15 cellular contexts compared by ENCODE assay signal in genomic region chr5:107224272-107224671, GRCh38.
DNase-seq lines count a peak whose midpoint lies in the region; ATAC-seq and TF ChIP-seq lines count a peak whose summit lies in the region.
"Had no signal": no experiment of that assay in that cellular context is flagged by ENCODE, and none has a peak within 500 bp of the region (broad histone marks: within the 10 kb centered on the region; RNA-seq: fewer than 3 reads in every experiment).

No MANE protein-coding gene starts in this region.

- no peak overlapping the region for H3K4me3 ChIP-seq in left ventricle myocardium inferior
- H3K4me3 ChIP-seq in fibroblast of villous mesenchyme (ENCODE audit: low read depth, low read length), result no peak overlapping the region
- H3K4me3 ChIP-seq: GM23248 had no signal

- DNase-seq in left ventricle myocardium inferior (no peak), cardiac septum (ENCODE audit: low spot score) (no peak), NCI-H2227 treated with DMSO at 0.1 percent for 48 hours (lab: John Stamatoyannopoulos, UW) (peak; percentile 10), fibroblast of villous mesenchyme (ENCODE audit: low read depth) (peak; percentile 24), NOMO-1 treated with DMSO at 0.1 percent for 48 hours (lab: John Stamatoyannopoulos, UW; ENCODE audit: unreplicated experiment) (no peak)
- DNase-seq in activated CD4-positive, alpha-beta T cell treated with anti-CD3 and anti-CD28 coated beads, Interleukin-2, amount 50 U/mL, for 4 hours, result no peak
- no peak for DNase-seq in natural killer cell treated with Interleukin-12 subunit alpha and Interleukin-12 subunit beta and Interleukin-15 and Interleukin-18, amount 100 ng/mL, for 72 hours (ENCODE audit: low spot score)
- DNase-seq: C1 segment of cervical spinal cord; CD4-positive, alpha-beta T cell; DMS153; DMS79 treated with DMSO at 0.1 percent for 48 hours; EL; GM23248 had no signal

- peaks cover 23 to 35% of the 10 kb centered on the region in 2 donors for H3K27me3 Mint-ChIP-seq in natural killer cell treated with Interleukin-12 subunit alpha and Interleukin-12 subunit beta and Interleukin-15 and Interleukin-18, amount 100 ng/mL, for 72 hours
- H3K27me3 Mint-ChIP-seq: B cell; CD4-positive, alpha-beta T cell had no signal

- no peaks in the 10 kb centered on the region for H3K27me3 ChIP-seq in left ventricle myocardium inferior (ENCODE audit: low read depth)

- no peaks in the 10 kb centered on the region for H3K36me3 ChIP-seq in left ventricle myocardium inferior

- intact Hi-C loops in left ventricle myocardium inferior (cut with micrococcal nuclease) (no loop called here), cardiac septum (cut with DNase I) (loop anchor here (5.0 kb wide), 1 partner anchor 148 kb away; no protein-coding TSS in a partner anchor)

- H3K4me3 Mint-ChIP-seq in natural killer cell treated with Interleukin-12 subunit alpha and Interleukin-12 subunit beta and Interleukin-15 and Interleukin-18, amount 100 ng/mL, for 72 hours, result no peak overlapping the region
- H3K4me3 Mint-ChIP-seq: B cell; CD4-positive, alpha-beta T cell had no signal

- TF ChIP-seq CTCF in left ventricle myocardium inferior (IDR thresholded peaks at IDR 0.05; ENCODE audit: borderline replicate concordance) (no peak), fibroblast of villous mesenchyme (IDR thresholded peaks at IDR 0.05; ENCODE audit: insufficient read depth, low read depth, low read length) (no peak)

- H3K9me3 Mint-ChIP-seq in natural killer cell treated with Interleukin-12 subunit alpha and Interleukin-12 subunit beta and Interleukin-15 and Interleukin-18, amount 100 ng/mL, for 72 hours, result no peaks in the 10 kb centered on the region

- H3K27ac ChIP-seq in left ventricle myocardium inferior (replicated peaks), result peak overlapping the region; percentile 60
- H3K27ac ChIP-seq: GM23248, HL-60 had no signal

- no peaks in the 10 kb centered on the region for H3K36me3 Mint-ChIP-seq in natural killer cell treated with Interleukin-12 subunit alpha and Interleukin-12 subunit beta and Interleukin-15 and Interleukin-18, amount 100 ng/mL, for 72 hours

- H3K27ac Mint-ChIP-seq in natural killer cell treated with Interleukin-12 subunit alpha and Interleukin-12 subunit beta and Interleukin-15 and Interleukin-18, amount 100 ng/mL, for 72 hours, result no peak overlapping the region
- H3K27ac Mint-ChIP-seq: B cell; CD4-positive, alpha-beta T cell had no signal

- H3K9me3 ChIP-seq in left ventricle myocardium inferior (replicated peaks), result peaks cover 10% of the 10 kb centered on the region

- ATAC-seq in natural killer cell treated with Interleukin-12 subunit alpha and Interleukin-12 subunit beta and Interleukin-15 and Interleukin-18, amount 100 ng/mL, for 72 hours, result no peak

- peaks cover 9% of the 10 kb centered on the region for H3K4me1 ChIP-seq in left ventricle myocardium inferior

- peaks cover 0 to 3% of the 10 kb centered on the region in 2 donors for H3K4me1 Mint-ChIP-seq in natural killer cell treated with Interleukin-12 subunit alpha and Interleukin-12 subunit beta and Interleukin-15 and Interleukin-18, amount 100 ng/mL, for 72 hours (ENCODE audit: low read depth in 2 of 2)
- H3K4me1 Mint-ChIP-seq: B cell had no signal

Comparison
In these comparisons a context has a peak if more than half of its experiments do, and no peak if none do; other contexts are left out.
1. DNase-seq: peak in NCI-H2227 treated with DMSO at 0.1 percent for 48 hours (single experiment) and fibroblast of villous mesenchyme (single experiment); none in left ventricle myocardium inferior (single experiment), cardiac septum (single experiment), activated CD4-positive, alpha-beta T cell treated with anti-CD3 and anti-CD28 coated beads, Interleukin-2, amount 50 U/mL, for 4 hours (0 of 2), NOMO-1 treated with DMSO at 0.1 percent for 48 hours (single experiment) and natural killer cell treated with Interleukin-12 subunit alpha and Interleukin-12 subunit beta and Interleukin-15 and Interleukin-18, amount 100 ng/mL, for 72 hours (single experiment).